Comparison of ENCODE assay signal across 2 cellular contexts in the genomic region with DNA sequence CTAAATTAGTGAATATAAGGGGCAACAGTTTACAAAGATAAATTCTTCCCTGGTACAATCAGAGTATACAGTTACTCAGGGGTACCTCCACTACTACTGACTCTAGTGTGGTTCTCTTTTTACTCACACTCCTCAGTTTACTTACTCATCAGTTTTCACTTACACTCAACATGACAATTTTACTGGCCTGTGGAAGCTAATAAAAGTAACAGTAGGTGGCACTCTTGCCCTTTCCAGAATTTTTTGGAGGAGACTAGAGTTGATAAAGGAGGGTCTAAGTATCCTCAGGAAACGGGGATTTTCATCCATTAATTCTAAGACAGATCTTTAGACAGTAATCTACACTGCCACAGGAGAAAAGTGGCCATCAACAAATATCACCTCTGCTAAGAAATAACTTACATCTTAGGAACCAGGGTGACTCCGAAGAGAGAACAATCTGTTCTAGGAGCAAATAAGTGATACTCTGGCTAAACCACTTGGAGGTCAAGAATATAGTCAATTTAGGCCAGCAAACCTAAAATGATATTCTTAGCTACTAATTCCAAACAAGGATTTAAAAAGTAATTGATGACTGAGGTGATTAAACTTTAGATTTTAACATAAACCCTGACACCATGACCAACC.
A peak's percentile ranks its signal among the peaks of the same experiment; 100 is the strongest.
TF ChIP-seq lines count a peak whose summit lies in the region.

No MANE protein-coding gene starts in this region.

TF ChIP-seq in IMR-90, 13 proteins besides CTCF, POLR2A, EP300 and RAD21:
- no peak for TF ChIP-seq RCOR1 (IDR thresholded peaks at IDR 0.05; ENCODE audit: insufficient replicate concordance, low read length)
- TF ChIP-seq, protein P1, sequence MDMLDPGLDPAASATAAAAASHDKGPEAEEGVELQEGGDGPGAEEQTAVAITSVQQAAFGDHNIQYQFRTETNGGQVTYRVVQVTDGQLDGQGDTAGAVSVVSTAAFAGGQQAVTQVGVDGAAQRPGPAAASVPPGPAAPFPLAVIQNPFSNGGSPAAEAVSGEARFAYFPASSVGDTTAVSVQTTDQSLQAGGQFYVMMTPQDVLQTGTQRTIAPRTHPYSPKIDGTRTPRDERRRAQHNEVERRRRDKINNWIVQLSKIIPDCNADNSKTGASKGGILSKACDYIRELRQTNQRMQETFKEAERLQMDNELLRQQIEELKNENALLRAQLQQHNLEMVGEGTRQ (IDR thresholded peaks at IDR 0.05; ENCODE audit: low read depth, low read length) = no peak
- TF ChIP-seq MXI1 (IDR thresholded peaks at IDR 0.05; ENCODE audit: borderline replicate concordance, low read depth, low read length) = no peak
- peak; percentile 70 for TF ChIP-seq SMC3 (IDR thresholded peaks at IDR 0.05; ENCODE audit: low read depth, low read length)
- TF ChIP-seq NFE2L2 (IDR thresholded peaks at IDR 0.05; ENCODE audit: low read depth, low read length) = no peak
- no peak for TF ChIP-seq MAZ (IDR thresholded peaks at IDR 0.05; ENCODE audit: borderline replicate concordance, low read depth, low read length)
- TF ChIP-seq MAFK (IDR thresholded peaks at IDR 0.05; ENCODE audit: low read depth, low read length) = peak; percentile 82

TF ChIP-seq in SK-N-SH, 30 proteins besides CTCF, POLR2A, EP300 and RAD21:
- TF ChIP-seq SMC3 (IDR thresholded peaks at IDR 0.05; ENCODE audit: low read depth, low read length) (peak; percentile 66), RCOR1 (IDR thresholded peaks at IDR 0.05; ENCODE audit: low read length) (0 out of 2 replicates have a peak, but pooled peaks have one; percentile 9)
- TF ChIP-seq, protein P2, sequence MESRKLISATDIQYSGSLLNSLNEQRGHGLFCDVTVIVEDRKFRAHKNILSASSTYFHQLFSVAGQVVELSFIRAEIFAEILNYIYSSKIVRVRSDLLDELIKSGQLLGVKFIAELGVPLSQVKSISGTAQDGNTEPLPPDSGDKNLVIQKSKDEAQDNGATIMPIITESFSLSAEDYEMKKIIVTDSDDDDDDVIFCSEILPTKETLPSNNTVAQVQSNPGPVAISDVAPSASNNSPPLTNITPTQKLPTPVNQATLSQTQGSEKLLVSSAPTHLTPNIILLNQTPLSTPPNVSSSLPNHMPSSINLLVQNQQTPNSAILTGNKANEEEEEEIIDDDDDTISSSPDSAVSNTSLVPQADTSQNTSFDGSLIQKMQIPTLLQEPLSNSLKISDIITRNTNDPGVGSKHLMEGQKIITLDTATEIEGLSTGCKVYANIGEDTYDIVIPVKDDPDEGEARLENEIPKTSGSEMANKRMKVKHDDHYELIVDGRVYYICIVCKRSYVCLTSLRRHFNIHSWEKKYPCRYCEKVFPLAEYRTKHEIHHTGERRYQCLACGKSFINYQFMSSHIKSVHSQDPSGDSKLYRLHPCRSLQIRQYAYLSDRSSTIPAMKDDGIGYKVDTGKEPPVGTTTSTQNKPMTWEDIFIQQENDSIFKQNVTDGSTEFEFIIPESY (IDR thresholded peaks at IDR 0.05; ENCODE audit: borderline replicate concordance, low read depth) = no peak
- TF ChIP-seq, protein P3, sequence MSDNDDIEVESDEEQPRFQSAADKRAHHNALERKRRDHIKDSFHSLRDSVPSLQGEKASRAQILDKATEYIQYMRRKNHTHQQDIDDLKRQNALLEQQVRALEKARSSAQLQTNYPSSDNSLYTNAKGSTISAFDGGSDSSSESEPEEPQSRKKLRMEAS (IDR thresholded peaks at IDR 0.05; ENCODE audit: low read depth) = no peak
TF ChIP-seq in SK-N-SH: peak in this region for 2.
